ENCODE assay signal across 13 cellular contexts in the genomic region with DNA sequence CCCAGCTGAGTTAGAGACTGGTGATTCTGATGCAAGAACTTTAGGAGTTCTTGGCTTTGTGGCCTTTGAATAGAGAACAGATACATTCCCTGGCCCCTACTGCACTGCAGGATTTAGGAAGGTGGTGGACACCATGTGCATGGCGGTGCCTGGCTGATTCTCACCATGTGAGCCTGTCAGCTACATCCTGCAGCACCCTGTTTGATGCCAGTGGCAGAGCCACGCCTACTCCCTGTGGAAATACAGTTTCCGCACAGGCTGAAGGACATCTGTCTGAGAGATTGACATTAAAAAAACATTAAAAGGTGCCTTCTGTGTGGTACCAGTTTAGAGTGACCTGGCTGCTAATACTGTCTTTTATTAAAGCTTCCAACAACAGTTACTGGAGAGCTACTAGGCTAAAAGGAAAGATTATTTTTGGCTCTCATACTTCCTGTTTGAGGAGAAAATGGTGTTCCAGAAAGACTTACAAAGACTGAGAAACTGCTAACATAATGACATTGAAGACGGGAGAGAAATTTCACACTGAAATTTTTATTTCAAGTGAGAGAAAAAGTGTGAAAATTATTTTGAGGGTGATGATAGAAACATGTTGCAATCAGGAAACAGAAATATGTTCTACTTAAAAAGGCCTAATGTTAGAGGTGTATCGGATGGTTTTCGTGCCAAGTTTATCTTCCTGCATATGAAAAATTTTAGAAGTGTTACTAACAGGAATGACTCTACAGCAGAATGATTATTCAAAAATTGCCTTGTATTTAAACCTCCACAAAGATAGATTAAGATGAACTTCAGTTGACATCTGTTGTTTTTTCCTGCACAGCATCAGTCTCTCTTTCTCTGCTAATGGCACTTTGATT. TPM values are rescaled to one million over a fixed set of nuclear protein-coding genes. Genes with fewer than 3 reads are reported as not detected.
A peak's percentile ranks its signal among the peaks of the same experiment; 100 is the strongest.
DNase-seq lines count a peak whose midpoint lies in the region; ATAC-seq and TF ChIP-seq lines count a peak whose summit lies in the region.
"Had no signal": no experiment of that assay in that cellular context is flagged by ENCODE, and none has a peak within 500 bp of the region (broad histone marks: within the 10 kb centered on the region; RNA-seq: fewer than 3 reads in every experiment).

No MANE protein-coding gene starts in this region.

- ATAC-seq in GM21529 (IDR thresholded peaks at IDR 0.05; ENCODE audit: unreplicated experiment): peak; percentile 8
- ATAC-seq in stimulated activated effector memory CD8-positive, alpha-beta T cell treated with anti-CD3 and anti-CD28 coated beads, Interleukin-12 subunit alpha, Interleukin-12 subunit beta, amount 100 ng/mL, for 72 hours: no peak
- no peak for ATAC-seq in natural killer cell treated with Interleukin-12 subunit alpha and Interleukin-12 subunit beta and Interleukin-15 and Interleukin-18, amount 100 ng/mL, for 72 hours

- H3K4me1 Mint-ChIP-seq in nephron: peaks cover 25% of the 10 kb centered on the region
- H3K4me1 Mint-ChIP-seq in stimulated activated effector memory CD8-positive, alpha-beta T cell treated with anti-CD3 and anti-CD28 coated beads, Interleukin-12 subunit alpha, Interleukin-12 subunit beta, amount 100 ng/mL, for 72 hours: no peaks in the 10 kb centered on the region
- H3K4me1 Mint-ChIP-seq in natural killer cell treated with Interleukin-12 subunit alpha and Interleukin-12 subunit beta and Interleukin-15 and Interleukin-18, amount 100 ng/mL, for 72 hours (ENCODE audit: low read depth in 2 of 2): peaks cover 0 to 6% of the 10 kb centered on the region in 2 donors
- H3K4me1 Mint-ChIP-seq: activated naive CD4-positive, alpha-beta T cell treated with anti-CD3 and anti-CD28 coated beads, Interleukin-2, amount 50 U/mL, for 24 hours; central memory CD8-positive, alpha-beta T cell had no signal

- H3K36me3 Mint-ChIP-seq in nephron (ENCODE audit: low read depth): no peaks in the 10 kb centered on the region
- no peaks in the 10 kb centered on the region for H3K36me3 Mint-ChIP-seq in stimulated activated effector memory CD8-positive, alpha-beta T cell treated with anti-CD3 and anti-CD28 coated beads, Interleukin-12 subunit alpha, Interleukin-12 subunit beta, amount 100 ng/mL, for 72 hours
- H3K36me3 Mint-ChIP-seq in natural killer cell treated with Interleukin-12 subunit alpha and Interleukin-12 subunit beta and Interleukin-15 and Interleukin-18, amount 100 ng/mL, for 72 hours: no peaks in the 10 kb centered on the region
- H3K36me3 Mint-ChIP-seq: activated naive CD4-positive, alpha-beta T cell treated with anti-CD3 and anti-CD28 coated beads, Interleukin-2, amount 50 U/mL, for 24 hours had no signal

- peak overlapping the region; percentile 10 to 40 (median 15) for H3K27ac Mint-ChIP-seq in nephron
- H3K27ac Mint-ChIP-seq in stimulated activated effector memory CD8-positive, alpha-beta T cell treated with anti-CD3 and anti-CD28 coated beads, Interleukin-12 subunit alpha, Interleukin-12 subunit beta, amount 100 ng/mL, for 72 hours: no peak overlapping the region
- no peak overlapping the region for H3K27ac Mint-ChIP-seq in natural killer cell treated with Interleukin-12 subunit alpha and Interleukin-12 subunit beta and Interleukin-15 and Interleukin-18, amount 100 ng/mL, for 72 hours
- H3K27ac Mint-ChIP-seq: activated naive CD4-positive, alpha-beta T cell treated with anti-CD3 and anti-CD28 coated beads, Interleukin-2, amount 50 U/mL, for 24 hours had no signal

- DNase-seq in NCI-H2171 (lab: John Stamatoyannopoulos, UW) (peak; percentile 12), ascending aorta (ENCODE audit: low spot score in 2 of 2) (no peak), A172 (ENCODE audit: low spot score) (no peak)
- DNase-seq in stimulated activated effector memory CD8-positive, alpha-beta T cell treated with anti-CD3 and anti-CD28 coated beads, Interleukin-12 subunit alpha, Interleukin-12 subunit beta, amount 100 ng/mL, for 72 hours (ENCODE audit: low spot score in 2 of 2): no peak
- DNase-seq in natural killer cell treated with Interleukin-12 subunit alpha and Interleukin-12 subunit beta and Interleukin-15 and Interleukin-18, amount 100 ng/mL, for 72 hours (ENCODE audit: low spot score): no peak
- DNase-seq: hippocampal formation, lower lobe of right lung, NCI-H2107, testis had no signal

- H3K4me3 ChIP-seq in ascending aorta: no peak overlapping the region
- H3K4me3 ChIP-seq: lower lobe of right lung, testis had no signal

- peaks cover 0 to 4% of the 10 kb centered on the region in 2 donors for H3K4me1 ChIP-seq in ascending aorta

- no peaks in the 10 kb centered on the region for H3K27me3 ChIP-seq in ascending aorta
- H3K27me3 ChIP-seq: testis had no signal

- intact Hi-C loops in ascending aorta (cut with DNase I): loop anchor here (5.0 kb wide), 2 partner anchors 50 to 120 kb away; a partner anchor contains a TSS

- no peaks in the 10 kb centered on the region for H3K36me3 ChIP-seq in ascending aorta
- H3K36me3 ChIP-seq: lower lobe of right lung had no signal

- H3K27ac ChIP-seq in ascending aorta: peak overlapping the region; percentile 24 to 41
- H3K27ac ChIP-seq: lower lobe of right lung, testis had no signal

- no peak overlapping the region for H3K4me3 Mint-ChIP-seq in nephron
- no peak overlapping the region for H3K4me3 Mint-ChIP-seq in stimulated activated effector memory CD8-positive, alpha-beta T cell treated with anti-CD3 and anti-CD28 coated beads, Interleukin-12 subunit alpha, Interleukin-12 subunit beta, amount 100 ng/mL, for 72 hours
- no peak overlapping the region for H3K4me3 Mint-ChIP-seq in natural killer cell treated with Interleukin-12 subunit alpha and Interleukin-12 subunit beta and Interleukin-15 and Interleukin-18, amount 100 ng/mL, for 72 hours
- H3K4me3 Mint-ChIP-seq: activated naive CD4-positive, alpha-beta T cell treated with anti-CD3 and anti-CD28 coated beads, Interleukin-2, amount 50 U/mL, for 24 hours; central memory CD8-positive, alpha-beta T cell had no signal

- H3K9me3 ChIP-seq in ascending aorta: no peaks in the 10 kb centered on the region
- H3K9me3 ChIP-seq: lower lobe of right lung, testis had no signal

- no peak for TF ChIP-seq CTCF in ascending aorta (IDR thresholded peaks at IDR 0.05)
- TF ChIP-seq CTCF in nephron (IDR thresholded peaks at IDR 0.05; ENCODE audit: unreplicated experiment in 3 of 3): no peak

- H3K27me3 Mint-ChIP-seq in nephron (ENCODE audit: low read depth): no peaks in the 10 kb centered on the region
- no peaks in the 10 kb centered on the region for H3K27me3 Mint-ChIP-seq in natural killer cell treated with Interleukin-12 subunit alpha and Interleukin-12 subunit beta and Interleukin-15 and Interleukin-18, amount 100 ng/mL, for 72 hours
- H3K27me3 Mint-ChIP-seq: activated naive CD4-positive, alpha-beta T cell treated with anti-CD3 and anti-CD28 coated beads, Interleukin-2, amount 50 U/mL, for 24 hours; central memory CD8-positive, alpha-beta T cell had no signal

- no peaks in the 10 kb centered on the region for H3K9me3 Mint-ChIP-seq in nephron
- peaks cover 2% of the 10 kb centered on the region for H3K9me3 Mint-ChIP-seq in stimulated activated effector memory CD8-positive, alpha-beta T cell treated with anti-CD3 and anti-CD28 coated beads, Interleukin-12 subunit alpha, Interleukin-12 subunit beta, amount 100 ng/mL, for 72 hours
- no peaks in the 10 kb centered on the region for H3K9me3 Mint-ChIP-seq in natural killer cell treated with Interleukin-12 subunit alpha and Interleukin-12 subunit beta and Interleukin-15 and Interleukin-18, amount 100 ng/mL, for 72 hours
- H3K9me3 Mint-ChIP-seq: activated naive CD4-positive, alpha-beta T cell treated with anti-CD3 and anti-CD28 coated beads, Interleukin-2, amount 50 U/mL, for 24 hours; central memory CD8-positive, alpha-beta T cell had no signal

RNA-seq across cellular contexts. Expression of a gene that starts 50.3 kb away (rescaled TPM):
- 18.3 TPM for total RNA-seq in ascending aorta
- 0.17 TPM in 1 of 2 replicates, not detected in the other for total RNA-seq in A172 (2014; rRNA removed; shearing (Covaris generic))
- total RNA-seq in natural killer cell treated with Interleukin-12 subunit alpha and Interleukin-12 subunit beta and Interleukin-15 and Interleukin-18, amount 100 ng/mL, for 72 hours: not detected

Comparison
In these comparisons a context has a peak if more than half of its experiments do, and no peak if none do; other contexts are left out.
1. H3K27ac Mint-ChIP-seq: peak in nephron (3 of 3); none in stimulated activated effector memory CD8-positive, alpha-beta T cell treated with anti-CD3 and anti-CD28 coated beads, Interleukin-12 subunit alpha, Interleukin-12 subunit beta, amount 100 ng/mL, for 72 hours (single experiment) and natural killer cell treated with Interleukin-12 subunit alpha and Interleukin-12 subunit beta and Interleukin-15 and Interleukin-18, amount 100 ng/mL, for 72 hours (0 of 2).
2. RNA of a gene that starts 50.3 kb away (total RNA-seq): 18.3 TPM in ascending aorta (single experiment); 0.17 TPM in A172 and not detected in natural killer cell treated with Interleukin-12 subunit alpha and Interleukin-12 subunit beta and Interleukin-15 and Interleukin-18, amount 100 ng/mL, for 72 hours; every median in the first group is over 10 times any median in the second.